In genomic region chr5:167900521-167900920, GRCh38 we compare ENCODE assay signal across 22 cellular contexts.
"Had no signal": no experiment of that assay in that cellular context is flagged by ENCODE, and none has a peak within 500 bp of the region (broad histone marks: within the 10 kb centered on the region; RNA-seq: fewer than 3 reads in every experiment).

No MANE protein-coding gene starts in this region.

- H3K36me3 ChIP-seq: colonic mucosa, esophagus squamous epithelium, pancreas, spleen, tibial nerve, upper lobe of right lung had no signal

- H3K4me1 Mint-ChIP-seq: natural killer cell; stimulated activated naive B cell treated with anti-CD40 and anti-IgM and Interleukin-4, amounts not matched to agents 10 μg/mL and 1 μg/mL and 100 μg/mL, for 72 hours; stimulated activated naive CD8-positive, alpha-beta T cell treated with anti-CD3 and anti-CD28 coated beads, Interleukin-15, amount 100 ng/mL, for 72 hours had no signal

- H3K4me1 ChIP-seq: colonic mucosa, esophagus squamous epithelium, pancreas, spleen, testis, tibial nerve, upper lobe of right lung had no signal

- H3K27ac ChIP-seq: colonic mucosa, esophagus squamous epithelium, hepatocyte, pancreas, spleen, testis, upper lobe of right lung had no signal

- H3K27me3 ChIP-seq: colonic mucosa, esophagus squamous epithelium, pancreas, spleen, testis, tibial nerve, upper lobe of right lung had no signal

- H3K9me3 Mint-ChIP-seq: mesothelial cell of epicardium, neural crest cell had no signal

- H3K36me3 Mint-ChIP-seq: mesothelial cell of epicardium; natural killer cell; stimulated activated naive B cell treated with anti-CD40 and anti-IgM and Interleukin-4, amounts not matched to agents 10 μg/mL and 1 μg/mL and 100 μg/mL, for 72 hours had no signal

- ATAC-seq: left lobe of liver; natural killer cell; pancreas; stimulated activated naive B cell treated with anti-CD40 and anti-IgM and Interleukin-4, amounts not matched to agents 10 μg/mL and 1 μg/mL and 100 μg/mL, for 72 hours; stimulated activated naive CD8-positive, alpha-beta T cell treated with anti-CD3 and anti-CD28 coated beads, Interleukin-15, amount 100 ng/mL, for 72 hours; upper lobe of right lung had no signal

- H3K4me2 ChIP-seq: hepatocyte had no signal

- H3K27ac Mint-ChIP-seq: mesothelial cell of epicardium; natural killer cell; progenitor cell of endocrine pancreas; stimulated activated naive B cell treated with anti-CD40 and anti-IgM and Interleukin-4, amounts not matched to agents 10 μg/mL and 1 μg/mL and 100 μg/mL, for 72 hours; stimulated activated naive CD8-positive, alpha-beta T cell treated with anti-CD3 and anti-CD28 coated beads, Interleukin-15, amount 100 ng/mL, for 72 hours had no signal

- DNase-seq: colonic mucosa; dermis blood vessel endothelial cell; esophagus squamous epithelium; foreskin fibroblast; kidney; mammary epithelial cell; natural killer cell; pancreas; spleen; stimulated activated CD4-positive, alpha-beta T cell treated with anti-CD3 and anti-CD28 coated beads, Interleukin-15, amount 100 ng/mL, for 24 hours; stimulated activated CD4-positive, alpha-beta T cell treated with anti-CD3 and anti-CD28 coated beads, Interleukin-1b, Interleukin-23, amount 100 ng/mL, for 48 hours; stimulated activated CD4-positive, alpha-beta T cell treated with anti-CD3 and anti-CD28 coated beads, Interleukin-4, amount 100 ng/mL, for 24 hours; stimulated activated naive B cell treated with anti-CD40 and anti-IgM and Interleukin-4, amounts not matched to agents 10 μg/mL and 1 μg/mL and 100 μg/mL, for 72 hours; stimulated activated naive CD8-positive, alpha-beta T cell treated with anti-CD3 and anti-CD28 coated beads, Interleukin-15, amount 100 ng/mL, for 72 hours; testis; upper lobe of right lung had no signal

- H3K4me3 ChIP-seq: colonic mucosa, esophagus squamous epithelium, hepatocyte, pancreas, spleen, testis, tibial nerve, upper lobe of right lung had no signal

- H3K79me2 ChIP-seq: hepatocyte had no signal

- H3K4me3 Mint-ChIP-seq: mesothelial cell of epicardium; natural killer cell; neural crest cell; stimulated activated naive B cell treated with anti-CD40 and anti-IgM and Interleukin-4, amounts not matched to agents 10 μg/mL and 1 μg/mL and 100 μg/mL, for 72 hours; stimulated activated naive CD8-positive, alpha-beta T cell treated with anti-CD3 and anti-CD28 coated beads, Interleukin-15, amount 100 ng/mL, for 72 hours had no signal
